In the genomic region with DNA sequence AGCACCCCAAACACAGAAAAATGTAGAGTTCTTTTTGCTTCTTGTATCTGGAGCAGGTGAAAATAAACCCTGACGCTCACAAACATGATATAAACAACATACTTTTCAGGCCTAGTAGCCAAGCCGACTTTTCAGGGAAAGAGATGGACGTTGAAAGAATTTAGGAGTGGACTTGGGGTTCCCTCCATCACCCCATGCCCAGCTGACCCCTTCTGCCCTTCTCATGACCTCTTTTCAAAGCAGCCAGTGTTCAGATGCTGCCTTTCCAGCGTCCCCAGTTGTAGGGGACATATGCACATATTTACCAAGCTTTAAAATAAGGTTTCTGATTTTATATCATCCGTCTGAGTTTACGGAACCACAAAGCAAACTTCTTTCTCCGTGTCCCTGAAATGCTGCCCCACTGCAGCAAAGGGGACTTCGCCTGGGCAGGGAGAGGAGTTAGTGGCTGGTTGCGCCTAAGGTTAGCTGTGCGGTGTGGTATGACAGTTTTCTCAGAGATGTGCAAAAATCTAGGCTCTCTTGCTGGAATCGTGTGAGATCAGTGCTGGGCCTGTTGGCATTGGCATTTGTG, we compare ENCODE assay signal across 1 cellular context.
TF ChIP-seq lines count a peak whose summit lies in the region.

No MANE protein-coding gene starts in this region.

TF ChIP-seq in HEK293, 187 proteins besides CTCF, POLR2A, EP300 and RAD21 (continued from another document):
- TF ChIP-seq INSM2 (tag by site-specific recombination; IDR thresholded peaks at IDR 0.05) = no peak
